9 cellular contexts compared by ENCODE assay signal in genomic region chr10:48307584-48307983, GRCh38. TPM values are rescaled to one million over a fixed set of nuclear protein-coding genes. Genes with fewer than 3 reads are reported as not detected.
DNase-seq lines count a peak whose midpoint lies in the region; ATAC-seq and TF ChIP-seq lines count a peak whose summit lies in the region.
"Had no signal": no experiment of that assay in that cellular context is flagged by ENCODE, and none has a peak within 500 bp of the region (broad histone marks: within the 10 kb centered on the region; RNA-seq: fewer than 3 reads in every experiment).

No MANE protein-coding gene starts in this region.

- H3K9me3 ChIP-seq in Peyer's patch (no peaks in the 10 kb centered on the region), esophagus (ENCODE audit: control insufficient read depth in 2 of 2, insufficient read depth in 1 of 2, low read depth in 1 of 2, low read length in 1 of 2) (no peaks in the 10 kb centered on the region)

- peaks cover 0 to 8% (median 3%) of the 10 kb centered on the region in 4 donors for H3K4me1 ChIP-seq in Peyer's patch
- peaks cover 0 to 3% of the 10 kb centered on the region in 2 donors for H3K4me1 ChIP-seq in esophagus (ENCODE audit: control insufficient read depth in 2 of 2, insufficient read depth in 2 of 2, low read length in 1 of 2)
- H3K4me1 ChIP-seq in rectal smooth muscle tissue (ENCODE audit: control insufficient read depth, insufficient read depth, low read length), result peaks cover 4% of the 10 kb centered on the region

- TF ChIP-seq CTCF in GM12875 (IDR thresholded peaks at IDR 0.05; ENCODE audit: borderline replicate concordance, insufficient read depth, low read depth, low read length) (no peak), Peyer's patch (IDR thresholded peaks at IDR 0.05) (no peak)

- H3K27me3 ChIP-seq in Peyer's patch (no peaks in the 10 kb centered on the region), esophagus (ENCODE audit: control insufficient read depth in 1 of 2, insufficient read depth in 2 of 2, low read length in 2 of 2) (no peaks in the 10 kb centered on the region), rectal smooth muscle tissue (ENCODE audit: control insufficient read depth, insufficient read depth, low read length) (no peaks in the 10 kb centered on the region)

- ATAC-seq in GM18519 (IDR thresholded peaks at IDR 0.05; ENCODE audit: low FRiP score, unreplicated experiment) (no peak), GM19023 (IDR thresholded peaks at IDR 0.05; ENCODE audit: unreplicated experiment) (no peak)

- H3K27ac ChIP-seq in Peyer's patch (peak overlapping the region in 3 of 4 donors; percentile 98 to 99 (median 99)), esophagus (ENCODE audit: low read depth in 2 of 2, low read length in 1 of 2) (no peak overlapping the region), rectal smooth muscle tissue (ENCODE audit: low read depth, low read length) (peak overlapping the region; percentile 92)

- H3K36me3 ChIP-seq in Peyer's patch, result no peaks in the 10 kb centered on the region
- no peaks in the 10 kb centered on the region for H3K36me3 ChIP-seq in esophagus (ENCODE audit: control insufficient read depth in 2 of 2, insufficient read depth in 2 of 2, low read length in 1 of 2)
- no peaks in the 10 kb centered on the region for H3K36me3 ChIP-seq in rectal smooth muscle tissue (ENCODE audit: control insufficient read depth, insufficient read depth, low read length)

- no peak for DNase-seq in Peyer's patch
- no peak for DNase-seq in stimulated activated CD4-positive, alpha-beta T cell treated with anti-CD3 and anti-CD28 coated beads, Interleukin-2, amount 100 ng/mL, for 24 hours
- no peak for DNase-seq in activated CD4-positive, CD25-positive, alpha-beta regulatory T cell treated with anti-CD3 and anti-CD28 coated beads, Interleukin-2, amount 50 U/mL, for 72 hours
- DNase-seq: NCI-H1092 had no signal

- H3K4me3 ChIP-seq in GM12875 (ENCODE audit: low read depth, low read length), result peak overlapping the region; percentile 87
- H3K4me3 ChIP-seq in Peyer's patch, result peak overlapping the region; percentile 93 to 100 (median 98)
- peak overlapping the region; percentile 84 to 91 for H3K4me3 ChIP-seq in esophagus (ENCODE audit: low read depth in 1 of 2, low read length in 2 of 2)
- peak overlapping the region; percentile 83 for H3K4me3 ChIP-seq in rectal smooth muscle tissue (ENCODE audit: low read length)

- TF ChIP-seq POLR2A in Peyer's patch (IDR thresholded peaks at IDR 0.05), result no peak

- peak overlapping the region; percentile 61 for H3K9ac ChIP-seq in rectal smooth muscle tissue (ENCODE audit: low read length)

- WGBS in esophagus, 2 donors, result 12 to 15% methylated on average over 5 of the region's 5 CpGs

RNA-seq across cellular contexts. Expression of gene MAPK8, which starts 1.1 kb away (rescaled TPM):
- 10 to 100 TPM; 59.9 to 89.0 (median 67.6) TPM for total RNA-seq in Peyer's patch
- 10 to 100 TPM; 14.5 to 16.1 TPM for polyA plus RNA-seq in esophagus

RNA-seq across cellular contexts. Expression of gene FRMPD2, which starts 33.1 kb away (rescaled TPM):
- total RNA-seq in Peyer's patch, result not detected
- under 1 TPM; 0.02 to 0.06 TPM for polyA plus RNA-seq in esophagus

Comparison
In these comparisons a context has a peak if more than half of its experiments do, and no peak if none do; other contexts are left out.
1. H3K27ac ChIP-seq: peak in Peyer's patch (3 of 4) and rectal smooth muscle tissue (single experiment); none in esophagus (0 of 2).
2. Peak in every context shown above with its lines, with median percentiles within 50 percentile points of each other: H3K4me3 ChIP-seq.